In genomic region chr17:45129426-45129939, GRCh38 we compare ENCODE assay signal across 13 cellular contexts. TPM values are rescaled to one million over a fixed set of nuclear protein-coding genes. Genes with fewer than 3 reads are reported as not detected.
DNase-seq lines count a peak whose midpoint lies in the region; ATAC-seq lines count a peak whose summit lies in the region.
"Had no signal": no experiment of that assay in that cellular context is flagged by ENCODE, and none has a peak within 500 bp of the region (broad histone marks: within the 10 kb centered on the region; RNA-seq: fewer than 3 reads in every experiment).

No MANE protein-coding gene starts in this region.

- no peaks in the 10 kb centered on the region for H3K36me3 ChIP-seq in mucosa of stomach (ENCODE audit: control insufficient read depth, insufficient read depth, low read length)
- H3K36me3 ChIP-seq in effector memory CD4-positive, alpha-beta T cell (ENCODE audit: control insufficient read depth, insufficient read depth, low read length) = no peaks in the 10 kb centered on the region

- H3K27me3 ChIP-seq in mucosa of stomach (ENCODE audit: control insufficient read depth, insufficient read depth, low read length) = no peaks in the 10 kb centered on the region
- no peaks in the 10 kb centered on the region for H3K27me3 ChIP-seq in effector memory CD4-positive, alpha-beta T cell (replicated peaks; ENCODE audit: control insufficient read depth, insufficient read depth, low read length, poor library complexity, severe bottlenecking)

- peak; percentile 74 for DNase-seq in A172 (ENCODE audit: low spot score)
- DNase-seq in MV-4-11 (lab: John Stamatoyannopoulos, UW) = peak; percentile 24
- DNase-seq in epithelial cell of prostate (ENCODE audit: low read depth, low spot score) = no peak
- no peak for DNase-seq in effector memory CD4-positive, alpha-beta T cell
- no peak for DNase-seq in stimulated activated CD4-positive, alpha-beta T cell treated with anti-CD3 and anti-CD28 coated beads, Interleukin-1b, Interleukin-23, amount 100 ng/mL, for 48 hours
- DNase-seq in NCI-H1105 treated with DMSO at 0.1 percent for 48 hours (lab: John Stamatoyannopoulos, UW) = no peak
- DNase-seq: effector CD8-positive, alpha-beta T cell; KG1; NCI-H526 treated with DMSO at 0.1 percent for 48 hours had no signal

- H3K4me3 ChIP-seq in mucosa of stomach (ENCODE audit: low read length) = no peak overlapping the region
- H3K4me3 ChIP-seq in effector memory CD4-positive, alpha-beta T cell (ENCODE audit: insufficient read depth, low read depth, low read length, poor library complexity, severe bottlenecking) = no peak overlapping the region

- H3K4me1 ChIP-seq in mucosa of stomach (ENCODE audit: control insufficient read depth, insufficient read depth, low read length) = peaks cover 64% of the 10 kb centered on the region
- no peaks in the 10 kb centered on the region for H3K4me1 ChIP-seq in effector memory CD4-positive, alpha-beta T cell (ENCODE audit: control insufficient read depth, insufficient read depth, low read length, poor library complexity, severe bottlenecking)

- no peak for ATAC-seq in GM21526 (IDR thresholded peaks at IDR 0.05; ENCODE audit: low FRiP score, unreplicated experiment)
- ATAC-seq: activated T-helper 17 cell treated with anti-CD3 and anti-CD28 coated beads, Interleukin-2, amount 50 U/mL, for 72 hours; stimulated activated effector memory CD8-positive, alpha-beta T cell treated with anti-CD3 and anti-CD28 coated beads, Interleukin-12 subunit alpha, Interleukin-12 subunit beta, amount 100 ng/mL, for 72 hours had no signal

- peak overlapping the region; percentile 38 for H3K9ac ChIP-seq in mucosa of stomach (ENCODE audit: low read length)

- peak overlapping the region; percentile 94 for H3K27ac ChIP-seq in epithelial cell of prostate
- no peak overlapping the region for H3K27ac ChIP-seq in effector memory CD4-positive, alpha-beta T cell (ENCODE audit: insufficient read depth, low read length, poor library complexity, severe bottlenecking)

- no peaks in the 10 kb centered on the region for H3K9me3 ChIP-seq in mucosa of stomach (ENCODE audit: control insufficient read depth, low read length)
- H3K9me3 ChIP-seq in effector memory CD4-positive, alpha-beta T cell (ENCODE audit: control insufficient read depth, low read length) = no peaks in the 10 kb centered on the region

RNA-seq across cellular contexts. Expression of gene PLCD3, which starts 2.8 kb away (rescaled TPM):
- 168 and 189 TPM in 2 replicates for total RNA-seq in A172 (2014; rRNA removed; shearing (Covaris generic))

RNA-seq across cellular contexts. Expression of gene ACBD4, which starts 6.0 kb away (rescaled TPM):
- total RNA-seq in A172 (2014; rRNA removed; shearing (Covaris generic)) = 4.7 and 10.3 TPM in 2 replicates

RNA-seq across cellular contexts. Expression of gene HEXIM1, which starts 18.8 kb away (rescaled TPM):
- 8.4 and 8.6 TPM in 2 replicates for total RNA-seq in A172 (2014; rRNA removed; shearing (Covaris generic))

RNA-seq across cellular contexts. Expression of gene HEXIM2, which starts 32.2 kb away (rescaled TPM):
- total RNA-seq in A172 (2014; rRNA removed; shearing (Covaris generic)) = 10.1 and 19.9 TPM in 2 replicates

Comparison
In these comparisons a context has a peak if more than half of its experiments do, and no peak if none do; other contexts are left out.
1. DNase-seq: peak in A172 (single experiment) and MV-4-11 (single experiment); none in epithelial cell of prostate (single experiment), effector memory CD4-positive, alpha-beta T cell (0 of 3), stimulated activated CD4-positive, alpha-beta T cell treated with anti-CD3 and anti-CD28 coated beads, Interleukin-1b, Interleukin-23, amount 100 ng/mL, for 48 hours (single experiment) and NCI-H1105 treated with DMSO at 0.1 percent for 48 hours (single experiment).